15 cellular contexts compared by ENCODE assay signal in the genomic region with DNA sequence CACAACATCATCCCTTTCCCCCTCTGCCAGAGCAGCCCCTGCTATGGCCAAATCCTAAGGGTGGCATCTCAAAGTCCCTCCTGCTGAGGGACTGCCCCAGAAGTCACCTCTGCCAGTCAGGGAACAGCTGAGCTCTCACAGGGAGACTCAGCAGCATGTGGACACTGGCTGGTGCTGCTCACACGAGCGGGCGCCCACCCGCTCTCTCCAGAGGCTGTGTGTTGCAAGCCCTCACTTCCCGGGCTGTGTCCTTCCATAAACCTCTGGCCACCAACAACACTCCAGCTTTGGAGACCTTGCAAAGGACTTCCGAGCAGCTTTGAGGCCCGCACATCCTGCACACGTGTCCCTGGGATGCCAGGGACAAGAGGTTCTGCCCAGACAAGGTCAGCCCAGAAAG. TPM values are rescaled to one million over a fixed set of nuclear protein-coding genes. Genes with fewer than 3 reads are reported as not detected.
A peak's percentile ranks its signal among the peaks of the same experiment; 100 is the strongest.
DNase-seq lines count a peak whose midpoint lies in the region; ATAC-seq and TF ChIP-seq lines count a peak whose summit lies in the region.
"Had no signal": no experiment of that assay in that cellular context is flagged by ENCODE, and none has a peak within 500 bp of the region (broad histone marks: within the 10 kb centered on the region; RNA-seq: fewer than 3 reads in every experiment).

No MANE protein-coding gene starts in this region.

- peak overlapping the region in 4 of 7 donors; percentile 30 to 80 (median 53) for H3K27ac Mint-ChIP-seq in CD4-positive, alpha-beta memory T cell
- no peak overlapping the region for H3K27ac Mint-ChIP-seq in central memory CD8-positive, alpha-beta T cell (ENCODE audit: low read depth)

- H3K9me2 ChIP-seq in neural cell (ENCODE audit: insufficient read depth, low read length), result no peaks in the 10 kb centered on the region

- H3K27ac ChIP-seq in CD4-positive, alpha-beta memory T cell (ENCODE audit: low read depth, low read length), result no peak overlapping the region
- no peak overlapping the region for H3K27ac ChIP-seq in neural cell (ENCODE audit: low read length)
- H3K27ac ChIP-seq: hepatocyte had no signal

- peaks cover 28 to 59% (median 49%) of the 10 kb centered on the region in 4 donors for H3K4me1 Mint-ChIP-seq in CD4-positive, alpha-beta memory T cell
- H3K4me1 Mint-ChIP-seq in central memory CD8-positive, alpha-beta T cell, result peaks cover 37% of the 10 kb centered on the region

- H3K27me3 Mint-ChIP-seq in CD4-positive, alpha-beta memory T cell, result peaks cover 5 to 10% of the 10 kb centered on the region in 2 donors
- peaks cover 29% of the 10 kb centered on the region for H3K27me3 Mint-ChIP-seq in central memory CD8-positive, alpha-beta T cell

- no peak for DNase-seq in BE2C
- DNase-seq in CD4-positive, alpha-beta memory T cell, result no peak
- DNase-seq in central memory CD8-positive, alpha-beta T cell (ENCODE audit: low spot score in 2 of 2), result no peak
- no peak for DNase-seq in SK-N-DZ (ENCODE audit: low spot score)
- DNase-seq in occipital lobe (lab: John Stamatoyannopoulos, UW), result no peak
- DNase-seq: C1 segment of cervical spinal cord, DMS79, NCI-H774, Peyer's patch, substantia nigra had no signal

- H3K4me1 ChIP-seq in BE2C, result peaks cover 41% of the 10 kb centered on the region
- peaks cover 43% of the 10 kb centered on the region for H3K4me1 ChIP-seq in CD4-positive, alpha-beta memory T cell (ENCODE audit: insufficient read depth, low read length)

- H3K9me3 Mint-ChIP-seq in CD4-positive, alpha-beta memory T cell, result no peaks in the 10 kb centered on the region
- H3K9me3 Mint-ChIP-seq in central memory CD8-positive, alpha-beta T cell, result no peaks in the 10 kb centered on the region

- H3K4me3 Mint-ChIP-seq in CD4-positive, alpha-beta memory T cell, result peak overlapping the region in 7 of 8 donors; percentile 19 to 94 (median 91)
- peak overlapping the region; percentile 89 for H3K4me3 Mint-ChIP-seq in central memory CD8-positive, alpha-beta T cell

- no peaks in the 10 kb centered on the region for H3K36me3 ChIP-seq in BE2C
- no peaks in the 10 kb centered on the region for H3K36me3 ChIP-seq in CD4-positive, alpha-beta memory T cell (ENCODE audit: insufficient read depth, low read length)
- no peaks in the 10 kb centered on the region for H3K36me3 ChIP-seq in neural cell (ENCODE audit: insufficient read depth, low read length)
- H3K36me3 ChIP-seq: Peyer's patch had no signal

- H3K9ac ChIP-seq in neural cell (ENCODE audit: low read length), result peak overlapping the region; percentile 93

- no peak for TF ChIP-seq RAD21 in neural cell (conservative IDR thresholded peaks at IDR 0.05)

- peak overlapping the region; percentile 95 for H3K4me3 ChIP-seq in BE2C (ENCODE audit: low read depth, low read length)
- no peak overlapping the region for H3K4me3 ChIP-seq in CD4-positive, alpha-beta memory T cell (ENCODE audit: low read length in 2 of 2)
- H3K4me3 ChIP-seq in neural cell (ENCODE audit: low read length), result peak overlapping the region; percentile 92
- H3K4me3 ChIP-seq: hepatocyte, Peyer's patch had no signal

- H3K9me3 ChIP-seq in BE2C (no peaks in the 10 kb centered on the region), neural cell (ENCODE audit: low read length) (no peaks in the 10 kb centered on the region)
- no peaks in the 10 kb centered on the region for H3K9me3 ChIP-seq in CD4-positive, alpha-beta memory T cell (ENCODE audit: control insufficient read depth in 1 of 2, low read length in 2 of 2)
- H3K9me3 ChIP-seq: Peyer's patch had no signal

- ATAC-seq in central memory CD8-positive, alpha-beta T cell (replicated peaks; ENCODE audit: extremely low read depth, poor library complexity, severe bottlenecking), result no peak
- no peak for ATAC-seq in HG03565 (IDR thresholded peaks at IDR 0.05; ENCODE audit: unreplicated experiment)
- ATAC-seq: activated CD4-positive, CD25-positive, alpha-beta regulatory T cell treated with anti-CD3 and anti-CD28 coated beads, Interleukin-2, amount 50 U/mL, for 24 hours had no signal

- H3K4me2 ChIP-seq in neural cell (ENCODE audit: low read length), result peak overlapping the region; percentile 84
- H3K4me2 ChIP-seq: hepatocyte had no signal

- no peak for TF ChIP-seq CTCF in BE2C (IDR thresholded peaks at IDR 0.05; ENCODE audit: low read depth, low read length)
- TF ChIP-seq CTCF in neural cell (IDR thresholded peaks at IDR 0.05; ENCODE audit: poor library complexity, severe bottlenecking), result no peak

- H2AFZ ChIP-seq in neural cell (ENCODE audit: low read depth, low read length), result no peak overlapping the region
- H2AFZ ChIP-seq: hepatocyte had no signal

- no peak for TF ChIP-seq EP300 in neural cell (conservative IDR thresholded peaks at IDR 0.05; ENCODE audit: poor library complexity, severe bottlenecking)

- peaks cover 0 to 7% of the 10 kb centered on the region in 2 donors for H3K36me3 Mint-ChIP-seq in CD4-positive, alpha-beta memory T cell
- peaks cover 5% of the 10 kb centered on the region for H3K36me3 Mint-ChIP-seq in central memory CD8-positive, alpha-beta T cell (ENCODE audit: insufficient read depth)

- peaks cover 38% of the 10 kb centered on the region for H3K79me2 ChIP-seq in neural cell (replicated peaks; ENCODE audit: insufficient read depth, low read length)
- H3K79me2 ChIP-seq: hepatocyte had no signal

- H3F3A ChIP-seq in neural cell (ENCODE audit: insufficient read depth, low read length, poor library complexity, severe bottlenecking), result no peaks in the 10 kb centered on the region

- H3K27me3 ChIP-seq in BE2C (no peaks in the 10 kb centered on the region), neural cell (ENCODE audit: insufficient read depth, low read depth, low read length) (peaks cover 20% of the 10 kb centered on the region)
- H3K27me3 ChIP-seq in CD4-positive, alpha-beta memory T cell (ENCODE audit: insufficient read depth, low read length), result peaks cover 5% of the 10 kb centered on the region

- intact Hi-C loops in CD4-positive, alpha-beta memory T cell (cut with micrococcal nuclease), result no loop called here

- POLR2A ChIA-PET in CD4-positive, alpha-beta memory T cell (lab: Charles Lee; ENCODE audit: partially characterized antibody), result interaction anchor here (1.6 to 8.2 kb wide), 3 partner anchors 8 to 26 kb away, joined by 3 to 100 read pairs (median 8); no protein-coding TSS in a partner anchor

- CTCF ChIA-PET in CD4-positive, alpha-beta memory T cell (lab: Charles Lee; ENCODE audit: partially characterized antibody), result interaction anchor here (6.6 kb wide), 1 partner anchor 27 kb away, joined by 29 read pairs; no protein-coding TSS in a partner anchor

- no peaks in the 10 kb centered on the region for H4K20me1 ChIP-seq in neural cell (ENCODE audit: insufficient read depth)

TF ChIP-seq in neural cell, 6 proteins besides CTCF, POLR2A, EP300 and RAD21:
- no peak for TF ChIP-seq EZH2 (IDR thresholded peaks at IDR 0.05; ENCODE audit: borderline replicate concordance, insufficient read depth, low read length, poor library complexity, severe bottlenecking)
- TF ChIP-seq TAF1 (IDR thresholded peaks at IDR 0.05; ENCODE audit: low read depth), result no peak
- TF ChIP-seq SMC3 (conservative IDR thresholded peaks at IDR 0.05; ENCODE audit: poor library complexity), result no peak
- TF ChIP-seq POLR2AphosphoS5 (IDR thresholded peaks at IDR 0.05), result no peak
- no peak for TF ChIP-seq MXI1 (conservative IDR thresholded peaks at IDR 0.05; ENCODE audit: poor library complexity, severe bottlenecking)
- TF ChIP-seq, protein P1, sequence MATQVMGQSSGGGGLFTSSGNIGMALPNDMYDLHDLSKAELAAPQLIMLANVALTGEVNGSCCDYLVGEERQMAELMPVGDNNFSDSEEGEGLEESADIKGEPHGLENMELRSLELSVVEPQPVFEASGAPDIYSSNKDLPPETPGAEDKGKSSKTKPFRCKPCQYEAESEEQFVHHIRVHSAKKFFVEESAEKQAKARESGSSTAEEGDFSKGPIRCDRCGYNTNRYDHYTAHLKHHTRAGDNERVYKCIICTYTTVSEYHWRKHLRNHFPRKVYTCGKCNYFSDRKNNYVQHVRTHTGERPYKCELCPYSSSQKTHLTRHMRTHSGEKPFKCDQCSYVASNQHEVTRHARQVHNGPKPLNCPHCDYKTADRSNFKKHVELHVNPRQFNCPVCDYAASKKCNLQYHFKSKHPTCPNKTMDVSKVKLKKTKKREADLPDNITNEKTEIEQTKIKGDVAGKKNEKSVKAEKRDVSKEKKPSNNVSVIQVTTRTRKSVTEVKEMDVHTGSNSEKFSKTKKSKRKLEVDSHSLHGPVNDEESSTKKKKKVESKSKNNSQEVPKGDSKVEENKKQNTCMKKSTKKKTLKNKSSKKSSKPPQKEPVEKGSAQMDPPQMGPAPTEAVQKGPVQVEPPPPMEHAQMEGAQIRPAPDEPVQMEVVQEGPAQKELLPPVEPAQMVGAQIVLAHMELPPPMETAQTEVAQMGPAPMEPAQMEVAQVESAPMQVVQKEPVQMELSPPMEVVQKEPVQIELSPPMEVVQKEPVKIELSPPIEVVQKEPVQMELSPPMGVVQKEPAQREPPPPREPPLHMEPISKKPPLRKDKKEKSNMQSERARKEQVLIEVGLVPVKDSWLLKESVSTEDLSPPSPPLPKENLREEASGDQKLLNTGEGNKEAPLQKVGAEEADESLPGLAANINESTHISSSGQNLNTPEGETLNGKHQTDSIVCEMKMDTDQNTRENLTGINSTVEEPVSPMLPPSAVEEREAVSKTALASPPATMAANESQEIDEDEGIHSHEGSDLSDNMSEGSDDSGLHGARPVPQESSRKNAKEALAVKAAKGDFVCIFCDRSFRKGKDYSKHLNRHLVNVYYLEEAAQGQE (IDR thresholded peaks at IDR 0.05; ENCODE audit: borderline replicate concordance), result no peak

RNA-seq across cellular contexts. Expression of a gene that starts 2.8 kb away (rescaled TPM):
- polyA plus RNA-seq in BE2C (2012; ENCODE audit: insufficient read depth, insufficient read length, low read depth), result 112 TPM
- total RNA-seq in CD4-positive, alpha-beta memory T cell, result 10 to 100 TPM; 36.0 to 38.6 TPM
- 1 to 10 TPM in 1 of 2 donors, under 1 TPM in 1; 0.59 to 2.5 TPM for polyA plus RNA-seq in CD4-positive, alpha-beta memory T cell
- 2.3 and 4.8 TPM in 2 replicates for polyA plus RNA-seq in neural cell
- 28.5 and 37.7 TPM in 2 replicates for polyA minus RNA-seq in neural cell
- polyA plus RNA-seq in SK-N-DZ (2014; cell fraction: cytosol; rRNA removed), result 0.98 and 11.7 TPM in 2 replicates
- 0.64 and 3.8 TPM in 2 replicates for polyA plus RNA-seq in SK-N-DZ (2014; cell fraction: nucleus; rRNA removed)
- total RNA-seq in occipital lobe, result 5.5 TPM
- polyA plus RNA-seq: fibroblast of lung had no signal

Comparison
In these comparisons a context has a peak if more than half of its experiments do, and no peak if none do; other contexts are left out.
1. H3K4me3 ChIP-seq: peak in BE2C (single experiment) and neural cell (single experiment); none in CD4-positive, alpha-beta memory T cell (0 of 2).